17 cellular contexts compared by ENCODE assay signal in the genomic region with DNA sequence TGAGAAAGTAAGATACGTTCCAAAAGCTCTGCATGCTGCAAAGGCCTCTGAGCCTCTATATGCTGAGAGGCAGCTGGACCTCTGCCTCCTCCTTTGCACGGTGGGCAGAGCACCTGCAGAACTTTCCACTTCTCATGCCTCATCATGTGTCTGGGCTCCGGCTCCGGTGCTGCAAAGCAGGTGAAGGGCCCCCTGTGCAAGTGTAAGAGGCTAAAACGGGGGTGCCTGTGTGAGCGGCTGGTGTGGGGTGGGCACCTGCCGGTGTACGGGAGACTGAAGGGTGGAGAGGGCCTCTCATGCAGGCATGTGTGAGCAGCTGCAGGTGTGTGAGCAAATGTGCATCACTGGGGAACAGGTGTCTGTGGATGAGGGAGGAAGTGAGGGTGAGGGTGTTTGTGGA.
A peak's percentile ranks its signal among the peaks of the same experiment; 100 is the strongest.
DNase-seq lines count a peak whose midpoint lies in the region; ATAC-seq lines count a peak whose summit lies in the region.
"Had no signal": no experiment of that assay in that cellular context is flagged by ENCODE, and none has a peak within 500 bp of the region (broad histone marks: within the 10 kb centered on the region; RNA-seq: fewer than 3 reads in every experiment).

No MANE protein-coding gene starts in this region.

- no peak overlapping the region for H2BK12ac ChIP-seq in trophoblast cell (ENCODE audit: low read length)

- H3K14ac ChIP-seq in trophoblast cell (ENCODE audit: low read length), result no peak overlapping the region

- H2BK120ac ChIP-seq in trophoblast cell (ENCODE audit: insufficient read depth, low read length, poor library complexity), result no peak overlapping the region

- H3K79me2 ChIP-seq in trophoblast cell (ENCODE audit: control insufficient read depth, insufficient read depth, low read length, poor library complexity), result peaks cover 14% of the 10 kb centered on the region

- no CpG with 5 or more reads among the region's 8 CpGs for WGBS in trophoblast cell (ENCODE audit: extremely low coverage, insufficient coverage, insufficient read length)

- peaks cover 33 to 49% of the 10 kb centered on the region in 2 experiments for H3K4me1 ChIP-seq in trophoblast cell (ENCODE audit: control insufficient read depth in 1 of 2, insufficient read depth in 2 of 2, low read length in 2 of 2)

- H3K9me3 ChIP-seq in trophoblast cell (ENCODE audit: insufficient read depth, low read depth, low read length), result peaks cover 6% of the 10 kb centered on the region
- H3K9me3 ChIP-seq: SJCRH30 had no signal

- H3K27me3 ChIP-seq in trophoblast cell (ENCODE audit: insufficient read depth, low read length), result no peaks in the 10 kb centered on the region
- H3K27me3 ChIP-seq: SJCRH30 had no signal

- H4K8ac ChIP-seq in trophoblast cell (ENCODE audit: low read depth, low read length), result no peak overlapping the region

- H2AFZ ChIP-seq in trophoblast cell (ENCODE audit: insufficient read depth, low read length, poor library complexity), result no peak overlapping the region

- H3K9ac ChIP-seq in trophoblast cell (ENCODE audit: low read length), result no peak overlapping the region

- H2AK5ac ChIP-seq in trophoblast cell (ENCODE audit: low read length), result no peak overlapping the region

- DNase-seq in NCI-H2029 (lab: John Stamatoyannopoulos, UW), result peak; percentile 39
- DNase-seq in NCI-H2029 treated with DMSO at 0.1 percent for 48 hours (lab: John Stamatoyannopoulos, UW), result no peak
- DNase-seq in DMS79 treated with DMSO at 0.1 percent for 48 hours (lab: John Stamatoyannopoulos, UW), result peak; percentile 29
- DNase-seq in NCI-H510A treated with DMSO at 0.1 percent for 48 hours (lab: John Stamatoyannopoulos, UW), result peak; percentile 88
- no peak for DNase-seq in trophoblast cell
- DNase-seq in dermis blood vessel endothelial cell, result no peak
- DNase-seq: CD4-positive, alpha-beta T cell; DND-41; H7; HFFc6; KG1; MV-4-11; NCI-H1436 treated with DMSO at 0.1 percent for 48 hours; NCI-H2171; NCI-H446 treated with DMSO at 0.1 percent for 48 hours; SJCRH30 had no signal

- peak overlapping the region; percentile 52 for H4K91ac ChIP-seq in trophoblast cell (ENCODE audit: low read depth, low read length)

- H2BK5ac ChIP-seq in trophoblast cell (ENCODE audit: low read depth, low read length, poor library complexity), result no peak overlapping the region

- H3K79me1 ChIP-seq in trophoblast cell (ENCODE audit: low read length), result peaks cover 32% of the 10 kb centered on the region

- H4K12ac ChIP-seq in trophoblast cell (ENCODE audit: low read depth, low read length), result no peak overlapping the region

- H3K4me3 ChIP-seq in trophoblast cell (ENCODE audit: low read depth, low read length), result no peak overlapping the region
- H3K4me3 ChIP-seq: SJCRH30 had no signal

- no peak overlapping the region for H3K23ac ChIP-seq in trophoblast cell (ENCODE audit: low read length)

- ATAC-seq in HG03520 (IDR thresholded peaks at IDR 0.05; ENCODE audit: unreplicated experiment), result no peak

- H3K36me3 ChIP-seq in trophoblast cell (ENCODE audit: control insufficient read depth in 1 of 2, insufficient read depth in 2 of 2, low read length in 2 of 2), result peaks cover 5 to 9% of the 10 kb centered on the region in 2 experiments
- H3K36me3 ChIP-seq: SJCRH30 had no signal

- H3K27ac ChIP-seq in trophoblast cell (ENCODE audit: low read depth, low read length), result no peak overlapping the region
- H3K27ac ChIP-seq: SJCRH30 had no signal

- H3K4me2 ChIP-seq in trophoblast cell (ENCODE audit: low read length), result no peak overlapping the region

- peak overlapping the region; percentile 20 for H3K18ac ChIP-seq in trophoblast cell (ENCODE audit: low read length)

- no peak overlapping the region for H3K4ac ChIP-seq in trophoblast cell (ENCODE audit: low read depth, low read length)

Comparison
In these comparisons a context has a peak if more than half of its experiments do, and no peak if none do; other contexts are left out.
1. DNase-seq: peak in NCI-H2029 (single experiment), DMS79 treated with DMSO at 0.1 percent for 48 hours (single experiment) and NCI-H510A treated with DMSO at 0.1 percent for 48 hours (single experiment); none in NCI-H2029 treated with DMSO at 0.1 percent for 48 hours (single experiment), trophoblast cell (0 of 2) and dermis blood vessel endothelial cell (single experiment).